11 cellular contexts compared by ENCODE assay signal in genomic region chr4:40587826-40588225, GRCh38. TPM values are rescaled to one million over a fixed set of nuclear protein-coding genes. Genes with fewer than 3 reads are reported as not detected.
DNase-seq lines count a peak whose midpoint lies in the region; ATAC-seq, FAIRE-seq and TF ChIP-seq lines count a peak whose summit lies in the region.
"Had no signal": no experiment of that assay in that cellular context is flagged by ENCODE, and none has a peak within 500 bp of the region (broad histone marks: within the 10 kb centered on the region; RNA-seq: fewer than 3 reads in every experiment).

No MANE protein-coding gene starts in this region.

- TF ChIP-seq CTCF in kidney (IDR thresholded peaks at IDR 0.05; ENCODE audit: borderline replicate concordance, extremely low read depth, insufficient read depth), result no peak
- TF ChIP-seq CTCF in upper lobe of left lung (IDR thresholded peaks at IDR 0.05), result no peak

- H3K9me3 ChIP-seq in HUES64 (ENCODE audit: insufficient read depth, low read depth, low read length) (no peaks in the 10 kb centered on the region), kidney (ENCODE audit: control insufficient read depth in 1 of 2, low read length in 2 of 2) (no peaks in the 10 kb centered on the region), upper lobe of left lung (no peaks in the 10 kb centered on the region)

- intact Hi-C loops in kidney (cut with DNase I), result no loop called here

- H3K4me3 ChIP-seq in HUES64 (ENCODE audit: low read length) (no peak overlapping the region), kidney (ENCODE audit: low read length in 2 of 2) (no peak overlapping the region), upper lobe of left lung (no peak overlapping the region)
- H3K4me3 ChIP-seq: cardiac muscle cell had no signal

- H3K4me1 ChIP-seq in HUES64 (ENCODE audit: insufficient read depth, low read length), result peaks cover 32% of the 10 kb centered on the region
- peaks cover 14 to 27% of the 10 kb centered on the region in 2 donors for H3K4me1 ChIP-seq in kidney (ENCODE audit: control insufficient read depth in 1 of 2, insufficient read depth in 1 of 2, low read depth in 1 of 2, low read length in 2 of 2)
- H3K4me1 ChIP-seq in upper lobe of left lung, result peaks cover 0 to 19% (median 10%) of the 10 kb centered on the region in 4 donors

- ATAC-seq in upper lobe of left lung (ENCODE audit: low FRiP score in 2 of 2), result peak; percentile 46 to 76

- no peaks in the 10 kb centered on the region for H3K36me3 ChIP-seq in HUES64 (ENCODE audit: insufficient read depth, low read length)
- no peaks in the 10 kb centered on the region for H3K36me3 ChIP-seq in kidney (ENCODE audit: control insufficient read depth in 1 of 2, insufficient read depth in 2 of 2, low read length in 2 of 2)
- H3K36me3 ChIP-seq in upper lobe of left lung, result peaks cover 0 to 2% (median 0%) of the 10 kb centered on the region in 4 donors
- H3K36me3 ChIP-seq: cardiac muscle cell had no signal

- 89% methylated on average over 3 of the region's 3 CpGs for WGBS in HUES64
- 52 to 57% methylated on average over 3 of the region's 3 CpGs for WGBS in upper lobe of left lung, 2 donors

- TF ChIP-seq EP300 in upper lobe of left lung (IDR thresholded peaks at IDR 0.05), result no peak

- DNase-seq in amniotic epithelial cell (ENCODE audit: low read depth) (peak; percentile 89), kidney (no peak), upper lobe of left lung (peak in 1 of 2 donors; percentile 59), activated gamma-delta T cell treated with Interleukin-2 at 50 U/mL for 16 hours (no peak), foreskin melanocyte (no peak), NCI-H524 treated with DMSO at 0.1 percent for 48 hours (lab: John Stamatoyannopoulos, UW) (no peak)
- DNase-seq: H7; NCI-H1105 treated with DMSO at 0.1 percent for 48 hours; stimulated activated CD8-positive, alpha-beta memory T cell treated with anti-CD3 and anti-CD28 coated beads, Interleukin-4, amount 100 ng/mL, for 48 hours had no signal

- no peak for TF ChIP-seq POLR2A in upper lobe of left lung (IDR thresholded peaks at IDR 0.05)

- no peaks in the 10 kb centered on the region for H3K27me3 ChIP-seq in HUES64 (ENCODE audit: insufficient read depth, low read length)
- no peaks in the 10 kb centered on the region for H3K27me3 ChIP-seq in upper lobe of left lung
- H3K27me3 ChIP-seq: cardiac muscle cell had no signal

- H3K9ac ChIP-seq in HUES64 (ENCODE audit: low read depth, low read length) (0 out of 2 replicates have a peak overlapping the region, but pooled peaks have one; percentile 10), kidney (ENCODE audit: low read length in 2 of 2) (no peak overlapping the region)

- no peak overlapping the region; the same call in 1 of the 2 replicates for H3K27ac ChIP-seq in HUES64 (ENCODE audit: low read depth, low read length)
- H3K27ac ChIP-seq in kidney (ENCODE audit: low read depth in 2 of 2, low read length in 2 of 2), result peak overlapping the region; percentile 28 to 40
- peak overlapping the region; percentile 8 to 80 (median 77) for H3K27ac ChIP-seq in upper lobe of left lung
- H3K27ac ChIP-seq: cardiac muscle cell had no signal

- FAIRE-seq in kidney (lab: Jason Lieb, UNC), result no peak

RNA-seq across cellular contexts. Expression of gene RBM47, which starts 41.8 kb away (rescaled TPM):
- 37.5 TPM for polyA plus RNA-seq in HUES64 (2013, experiment 1 of 2)
- polyA plus RNA-seq in HUES64 (2013, experiment 2 of 2), result 33.2 TPM
- 124 TPM for total RNA-seq in kidney
- polyA plus RNA-seq in kidney (ENCODE audit: insufficient read depth, low read depth, low replicate concordance), result 61.5 TPM
- 100 to 1,000 TPM; 111 to 448 (median 149) TPM for total RNA-seq in upper lobe of left lung
